In the genomic region with DNA sequence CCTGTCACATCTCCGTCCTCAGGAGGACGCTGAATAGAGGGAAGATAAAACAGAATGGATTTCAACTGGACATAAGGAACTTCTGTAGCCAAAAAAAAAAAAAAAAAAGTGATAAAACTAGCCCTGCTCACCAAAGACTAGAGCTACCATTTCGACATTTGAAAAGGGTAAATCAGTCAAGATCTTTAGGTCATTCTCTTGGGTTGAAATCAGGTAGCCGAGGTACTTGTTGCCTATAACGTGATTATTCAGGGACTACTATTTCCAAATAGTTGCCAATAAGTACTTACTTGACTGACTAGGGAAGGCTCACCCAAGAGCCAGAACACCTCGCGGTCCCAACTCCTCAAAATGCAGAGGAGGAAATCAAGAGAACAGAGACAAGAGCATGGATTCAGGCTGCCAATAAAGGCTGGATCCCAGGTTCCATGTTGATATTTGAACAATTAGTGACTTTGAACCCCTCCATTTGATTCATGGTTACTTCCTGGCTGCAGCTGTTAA, we compare ENCODE assay signal across 9 cellular contexts. TPM values are rescaled to one million over a fixed set of nuclear protein-coding genes. Genes with fewer than 3 reads are reported as not detected.
DNase-seq lines count a peak whose midpoint lies in the region; ATAC-seq and TF ChIP-seq lines count a peak whose summit lies in the region.
"Had no signal": no experiment of that assay in that cellular context is flagged by ENCODE, and none has a peak within 500 bp of the region (broad histone marks: within the 10 kb centered on the region; RNA-seq: fewer than 3 reads in every experiment).

No MANE protein-coding gene starts in this region.

- POLR2A ChIA-PET in naive thymus-derived CD4-positive, alpha-beta T cell (lab: Charles Lee), result interaction anchor here (0.6 kb wide), 1 partner anchor 1151 kb away, joined by 3 read pairs; no protein-coding TSS in a partner anchor

- ATAC-seq in naive thymus-derived CD4-positive, alpha-beta T cell, result no peak
- ATAC-seq in activated CD4-positive, CD25-positive, alpha-beta regulatory T cell treated with anti-CD3 and anti-CD28 coated beads, Interleukin-2, amount 50 U/mL, for 24 hours, result no peak

- H3K4me1 Mint-ChIP-seq in chondrocyte (ENCODE audit: low read depth), result peaks cover 56% of the 10 kb centered on the region
- peaks cover 41 to 65% (median 55%) of the 10 kb centered on the region in 7 donors for H3K4me1 Mint-ChIP-seq in naive thymus-derived CD4-positive, alpha-beta T cell

- H3K4me1 ChIP-seq in naive thymus-derived CD4-positive, alpha-beta T cell (ENCODE audit: control insufficient read depth in 2 of 2, insufficient read depth in 2 of 2, low read length in 2 of 2), result peaks cover 24 to 26% of the 10 kb centered on the region in 2 donors

- TF ChIP-seq CTCF in AG10803 (conservative IDR thresholded peaks at IDR 0.05; ENCODE audit: low read length) (no peak), chondrocyte (IDR thresholded peaks at IDR 0.05) (no peak)

- H3K27ac ChIP-seq in naive thymus-derived CD4-positive, alpha-beta T cell (ENCODE audit: low read depth, low read length), result no peak overlapping the region

- no peaks in the 10 kb centered on the region for H3K27me3 Mint-ChIP-seq in chondrocyte (ENCODE audit: low read depth)
- H3K27me3 Mint-ChIP-seq in naive thymus-derived CD4-positive, alpha-beta T cell, result peaks cover 0 to 7% (median 0%) of the 10 kb centered on the region in 5 donors

- no peaks in the 10 kb centered on the region for H3K36me3 ChIP-seq in naive thymus-derived CD4-positive, alpha-beta T cell (ENCODE audit: control insufficient read depth in 2 of 3, insufficient read depth in 3 of 3, low read length in 3 of 3)

- H3K9me3 ChIP-seq in naive thymus-derived CD4-positive, alpha-beta T cell (ENCODE audit: control insufficient read depth in 2 of 3, low read length in 3 of 3), result no peaks in the 10 kb centered on the region

- intact Hi-C loops in naive thymus-derived CD4-positive, alpha-beta T cell (cut with micrococcal nuclease), result loop anchor here (1.0 to 10.0 kb wide), 15 partner anchors 9 to 1893 kb away; partner anchors contain the start of genes ABCF2 (in 2 of the 2), FASTK (in 2 of the 2), TMUB1 (in 2 of the 2) and AGAP3 (in 1 of the 2)
- intact Hi-C loops in posterior vena cava (cut with DNase I), result loop anchor here in 1 of 2 donors (2.0 kb wide), 2 partner anchors 33 to 57 kb away; no protein-coding TSS in a partner anchor

- CTCF ChIA-PET in naive thymus-derived CD4-positive, alpha-beta T cell (lab: Charles Lee), result interaction anchor here (0.7 kb wide), 1 partner anchor 59 kb away, joined by 3 read pairs; no protein-coding TSS in a partner anchor

- H3K4me3 Mint-ChIP-seq in chondrocyte (ENCODE audit: unreplicated experiment), result peak overlapping the region; percentile 96
- peak overlapping the region; percentile 86 to 96 (median 91) for H3K4me3 Mint-ChIP-seq in naive thymus-derived CD4-positive, alpha-beta T cell

- H3K27me3 ChIP-seq in naive thymus-derived CD4-positive, alpha-beta T cell (ENCODE audit: control insufficient read depth in 2 of 2, insufficient read depth in 2 of 2, low read length in 2 of 2), result no peaks in the 10 kb centered on the region

- peak overlapping the region; percentile 84 for H3K4me3 ChIP-seq in AG10803 (ENCODE audit: low read length)
- peak overlapping the region; percentile 95 for H3K4me3 ChIP-seq in Jurkat, Clone E6-1 (ENCODE audit: low read length)
- H3K4me3 ChIP-seq in naive thymus-derived CD4-positive, alpha-beta T cell (ENCODE audit: low read length), result peak overlapping the region; percentile 72

- DNase-seq in AG10803 (ENCODE audit: low read depth) (peak; percentile 13), chondrocyte (ENCODE audit: low spot score) (no peak), NCI-H510A (lab: John Stamatoyannopoulos, UW) (no peak), posterior vena cava (ENCODE audit: low spot score) (no peak), hypothalamus (lab: John Stamatoyannopoulos, UW) (no peak)
- no peak for DNase-seq in Jurkat, Clone E6-1 (ENCODE audit: low read depth, low spot score)
- DNase-seq in naive thymus-derived CD4-positive, alpha-beta T cell, result peak in 1 of 9 donors; percentile 6
- DNase-seq: SHP77 had no signal

- H3K27ac Mint-ChIP-seq in chondrocyte (ENCODE audit: unreplicated experiment), result peak overlapping the region; percentile 95
- peak overlapping the region; percentile 78 to 99 (median 91) for H3K27ac Mint-ChIP-seq in naive thymus-derived CD4-positive, alpha-beta T cell

- peaks cover 11% of the 10 kb centered on the region for H3K9me3 Mint-ChIP-seq in chondrocyte (ENCODE audit: low read depth)
- peaks cover 0 to 8% (median 0%) of the 10 kb centered on the region in 11 donors for H3K9me3 Mint-ChIP-seq in naive thymus-derived CD4-positive, alpha-beta T cell

- no peaks in the 10 kb centered on the region for H3K36me3 Mint-ChIP-seq in chondrocyte (ENCODE audit: low read depth)
- H3K36me3 Mint-ChIP-seq in naive thymus-derived CD4-positive, alpha-beta T cell, result peaks cover 0 to 15% (median 0%) of the 10 kb centered on the region in 5 donors

RNA-seq across cellular contexts. Expression of gene RHEB, which starts 2.0 kb away (rescaled TPM):
- 106 TPM for polyA plus RNA-seq in Jurkat, Clone E6-1 (2012; ENCODE audit: insufficient read depth, insufficient read length)
- total RNA-seq in chondrocyte, result 111 to 126 TPM (median 123 TPM) in 3 replicates
- 10 to 100 TPM; 31.2 to 62.6 (median 40.2) TPM for total RNA-seq in naive thymus-derived CD4-positive, alpha-beta T cell
- polyA plus RNA-seq in naive thymus-derived CD4-positive, alpha-beta T cell, result 10 to 100 TPM; 57.8 to 59.0 TPM
- total RNA-seq in posterior vena cava, result 100 to 1,000 TPM; 119 to 138 TPM
